Comparison of ENCODE assay signal across 8 cellular contexts in genomic region chr18:23636463-23636862, GRCh38. TPM values are rescaled to one million over a fixed set of nuclear protein-coding genes. Genes with fewer than 3 reads are reported as not detected.
DNase-seq lines count a peak whose midpoint lies in the region; ATAC-seq and TF ChIP-seq lines count a peak whose summit lies in the region.
"Not testable (repeated sequence)": the region's sequence is repeated elsewhere in the genome, so short reads cannot be mapped to it uniquely, and the experiment has no call there.
"Had no signal": no experiment of that assay in that cellular context is flagged by ENCODE, and none has a peak within 500 bp of the region (broad histone marks: within the 10 kb centered on the region; RNA-seq: fewer than 3 reads in every experiment).

No MANE protein-coding gene starts in this region.

- not testable (repeated sequence) for TF ChIP-seq RAD21 in IMR-90 (IDR thresholded peaks at IDR 0.05; ENCODE audit: low read length)

- H3K27ac ChIP-seq in IMR-90 (ENCODE audit: insufficient read depth, low read length); left lung: not testable (repeated sequence)

- H2AK5ac ChIP-seq in IMR-90 (ENCODE audit: low read depth, low read length): not testable (repeated sequence)

- H2BK20ac ChIP-seq in IMR-90 (ENCODE audit: low read depth, low read length): not testable (repeated sequence)

- not testable (repeated sequence) for H3K4ac ChIP-seq in IMR-90 (ENCODE audit: low read depth, low read length)

- H4K91ac ChIP-seq in IMR-90 (ENCODE audit: insufficient read depth, low read depth, low read length): not testable (repeated sequence)

- not testable (repeated sequence) for BruUV-seq in IMR-90 (replicated peaks; lab: Mats Ljungman, UMichigan)

- not testable (repeated sequence) for H3K9me3 ChIP-seq in IMR-90 (ENCODE audit: control insufficient read depth, insufficient read depth, low read length); left lung

- in situ Hi-C loops in IMR-90 (cut with MboI; ENCODE audit: low sequenced_read_pairs): not testable (repeated sequence)

- not testable (repeated sequence) for H3K56ac ChIP-seq in IMR-90 (ENCODE audit: extremely low read depth, insufficient read depth, low read length)

- not testable (repeated sequence) for H2BK120ac ChIP-seq in IMR-90 (ENCODE audit: low read depth, low read length)

- not testable (repeated sequence) for H4K8ac ChIP-seq in IMR-90 (ENCODE audit: low read depth in 2 of 2, low read length in 2 of 2)

- H3K4me3 ChIP-seq in IMR-90 (ENCODE audit: insufficient read depth, low read depth, low read length); NB4 (ENCODE audit: low read depth, low read length); choroid plexus epithelial cell (ENCODE audit: low read depth, low read length); left lung: not testable (repeated sequence)

- not testable (repeated sequence) for H3K36me3 ChIP-seq in IMR-90 (ENCODE audit: control insufficient read depth, insufficient read depth, low read length); left lung

- not testable (repeated sequence) for TF ChIP-seq POLR2A in IMR-90 (IDR thresholded peaks at IDR 0.05; ENCODE audit: low read depth, low read length); NB4 (IDR thresholded peaks at IDR 0.05; ENCODE audit: extremely low read depth, insufficient read length)

- H3K79me1 ChIP-seq in IMR-90 (ENCODE audit: low read depth in 1 of 2, low read length in 2 of 2): not testable (repeated sequence)

- CTCF ChIA-PET in IMR-90 (lab: Yijun Ruan, JAX): not testable (repeated sequence)

- not testable (repeated sequence) for H3K18ac ChIP-seq in IMR-90 (ENCODE audit: low read depth, low read length)

- H4K20me1 ChIP-seq in IMR-90 (ENCODE audit: insufficient read depth, low read length): not testable (repeated sequence)

- POLR2A ChIA-PET in IMR-90 (lab: Charles Lee; ENCODE audit: unreplicated experiment): not testable (repeated sequence)

- not testable (repeated sequence) for H3K23ac ChIP-seq in IMR-90 (ENCODE audit: low read depth, low read length)

- intact Hi-C loops in IMR-90 (cut with micrococcal nuclease); left lung (cut with DNase I): not testable (repeated sequence)

- DNase-seq in EL (peak; percentile 36), NB4 (ENCODE audit: low read depth) (peak; percentile 51), RPMI7951 (ENCODE audit: low read depth) (peak; percentile 35), amniotic epithelial cell (ENCODE audit: low read depth) (peak; percentile 19), choroid plexus epithelial cell (ENCODE audit: low read depth) (peak; percentile 24), left lung (peak in 1 of 2 donors; percentile 44)
- DNase-seq in IMR-90: not testable (repeated sequence)

- not testable (repeated sequence) for H3K4me1 ChIP-seq in IMR-90 (ENCODE audit: control insufficient read depth, insufficient read depth, low read length); left lung

- not testable (repeated sequence) for H3K27me3 ChIP-seq in IMR-90 (ENCODE audit: control insufficient read depth, insufficient read depth, low read length); left lung

- not testable (repeated sequence) for H3K9me1 ChIP-seq in IMR-90 (ENCODE audit: insufficient read depth, low read length)

- not testable (repeated sequence) for H2AK9ac ChIP-seq in IMR-90 (replicated peaks; ENCODE audit: low read depth, low read length, poor library complexity)

- no CpG with 5 or more reads among the region's 5 CpGs for WGBS in IMR-90 (ENCODE audit: extremely low coverage in 2 of 2, insufficient read length in 1 of 2), 2 experiments

- H2AFZ ChIP-seq in IMR-90 (replicated peaks; ENCODE audit: low read length, poor library complexity): not testable (repeated sequence)

- ATAC-seq in IMR-90 (ENCODE audit: low read depth): not testable (repeated sequence)
- peak; percentile 35 for ATAC-seq in left lung

- H2BK5ac ChIP-seq in IMR-90 (ENCODE audit: low read depth, low read length, poor library complexity, severe bottlenecking): not testable (repeated sequence)

- H3K9ac ChIP-seq in IMR-90 (ENCODE audit: low read depth, low read length): not testable (repeated sequence)

- not testable (repeated sequence) for H3K4me2 ChIP-seq in IMR-90 (ENCODE audit: low read depth, low read length)

- dilution Hi-C loops in IMR-90 (cut with HindIII; ENCODE audit: low sequenced_read_pairs, unreplicated experiment): not testable (repeated sequence)

- not testable (repeated sequence) for H3K14ac ChIP-seq in IMR-90 (replicated peaks; ENCODE audit: low read depth, low read length)

- H4K5ac ChIP-seq in IMR-90 (ENCODE audit: low read depth, low read length): not testable (repeated sequence)

- not testable (repeated sequence) for H2BK15ac ChIP-seq in IMR-90 (ENCODE audit: low read depth, low read length)

- not testable (repeated sequence) for TF ChIP-seq CTCF in IMR-90 (conservative IDR thresholded peaks at IDR 0.05; ENCODE audit: low read depth, low read length); NB4 (IDR thresholded peaks at IDR 0.05; ENCODE audit: low read depth, low read length); choroid plexus epithelial cell (conservative IDR thresholded peaks at IDR 0.05; ENCODE audit: low read depth, low read length); left lung (IDR thresholded peaks at IDR 0.05)

TF ChIP-seq in IMR-90, 13 proteins besides CTCF, POLR2A, EP300 and RAD21:
- peak; percentile 53; the same call in 1 of the 2 replicates for TF ChIP-seq CEBPB (IDR thresholded peaks at IDR 0.05; ENCODE audit: low read depth, low read length)

RNA-seq across cellular contexts. Expression of gene ANKRD29, which starts 26.2 kb away (rescaled TPM):
- under 0.01 and 0.18 TPM in 2 replicates for total RNA-seq in IMR-90 (2012; rRNA removed)
- polyA plus RNA-seq in IMR-90 (2012; rRNA removed): 0.07 and 0.31 TPM in 2 replicates
- 0.01 and 0.10 TPM in 2 replicates for polyA plus RNA-seq in IMR-90 (2012; cell fraction: cytosol; rRNA removed)
- polyA plus RNA-seq in IMR-90 (2012; cell fraction: nucleus; rRNA removed; ENCODE audit: low replicate concordance): 0.36 and 0.66 TPM in 2 replicates
- 1.6 and 1.8 TPM in 2 replicates for total RNA-seq in RPMI7951 (2014; rRNA removed; shearing (Covaris generic))
- total RNA-seq in left lung: 10 to 100 TPM; 23.1 to 51.9 TPM
- total RNA-seq: CD4-positive, alpha-beta memory T cell had no signal

RNA-seq across cellular contexts. Expression of gene NPC1, which starts 50.2 kb away (rescaled TPM):
- total RNA-seq in IMR-90 (2012; rRNA removed) (4.7 and 7.9 TPM in 2 replicates), left lung (100 to 1,000 TPM; 103 to 138 TPM)
- polyA plus RNA-seq in IMR-90 (2012; rRNA removed): 7.5 and 8.0 TPM in 2 replicates
- polyA plus RNA-seq in IMR-90 (2012; cell fraction: cytosol; rRNA removed): 5.0 and 6.5 TPM in 2 replicates
- polyA plus RNA-seq in IMR-90 (2012; cell fraction: nucleus; rRNA removed; ENCODE audit: low replicate concordance): 8.7 and 12.4 TPM in 2 replicates
- total RNA-seq in RPMI7951 (2014; rRNA removed; shearing (Covaris generic)): 17.3 and 17.9 TPM in 2 replicates

RNA-seq across cellular contexts. Expression of gene LAMA3, which starts 52.8 kb away (rescaled TPM):
- 0.18 and 0.28 TPM in 2 replicates for total RNA-seq in IMR-90 (2012; rRNA removed)
- polyA plus RNA-seq in IMR-90 (2012; rRNA removed): 0.13 and 0.19 TPM in 2 replicates
- polyA plus RNA-seq in IMR-90 (2012; cell fraction: cytosol; rRNA removed): 0.11 and 0.15 TPM in 2 replicates
- 0.33 and 0.57 TPM in 2 replicates for polyA plus RNA-seq in IMR-90 (2012; cell fraction: nucleus; rRNA removed; ENCODE audit: low replicate concordance)
- total RNA-seq in RPMI7951 (2014; rRNA removed; shearing (Covaris generic)): 0.49 and 2.9 TPM in 2 replicates
- total RNA-seq in left lung: 100 to 1,000 TPM in 1 of 2 donors, 10 to 100 TPM in 1; 42.8 to 142 TPM
- total RNA-seq: CD4-positive, alpha-beta memory T cell had no signal
- polyA plus RNA-seq: CD4-positive, alpha-beta memory T cell had no signal

Comparison
In these comparisons a context has a peak if more than half of its experiments do, and no peak if none do; other contexts are left out.
1. RNA of gene LAMA3, which starts 52.8 kb away (total RNA-seq): 42.8 to 142 TPM in left lung; 0.49 to 2.9 TPM in RPMI7951 and 0.18 to 0.28 TPM in IMR-90; every median in the first group is over 10 times any median in the second.